Comparison of ENCODE assay signal across 11 cellular contexts in the genomic region with DNA sequence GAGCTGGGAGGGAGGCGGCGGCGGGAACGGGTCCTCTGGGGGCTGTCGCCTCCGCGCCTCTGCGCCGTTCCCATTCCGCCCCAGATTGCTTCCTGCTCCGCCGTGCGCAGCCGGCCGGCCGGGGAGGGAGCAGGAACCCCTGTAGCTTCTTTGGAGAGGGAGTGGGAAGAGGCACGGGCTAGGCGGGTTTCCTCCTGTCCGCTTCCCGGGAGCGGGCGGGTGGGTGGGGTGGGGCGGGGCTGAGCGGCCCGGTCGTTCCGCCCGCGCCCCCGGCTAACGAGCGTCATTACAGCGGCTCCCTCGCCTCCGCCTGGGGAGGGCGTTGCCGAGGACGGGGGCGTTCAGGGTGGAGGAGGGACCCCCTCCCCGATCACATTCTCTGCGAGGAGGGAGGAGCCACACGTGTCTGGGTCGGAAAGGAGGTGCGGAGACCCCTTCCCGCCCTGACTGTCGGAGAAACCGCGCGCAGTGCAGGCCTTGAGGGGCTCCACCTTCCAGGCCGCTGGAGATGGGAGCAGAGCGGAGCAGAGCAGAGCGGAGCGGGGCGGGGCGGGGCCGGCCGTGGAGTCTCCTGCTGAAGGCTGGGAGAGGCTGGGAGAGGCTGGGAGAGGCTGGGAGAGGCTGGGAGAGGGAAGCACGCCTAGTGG. TPM values are rescaled to one million over a fixed set of nuclear protein-coding genes. Genes with fewer than 3 reads are reported as not detected.
DNase-seq lines count a peak whose midpoint lies in the region; FAIRE-seq and TF ChIP-seq lines count a peak whose summit lies in the region.
"Had no signal": no experiment of that assay in that cellular context is flagged by ENCODE, and none has a peak within 500 bp of the region (broad histone marks: within the 10 kb centered on the region; RNA-seq: fewer than 3 reads in every experiment).

No MANE protein-coding gene starts in this region.

- intact Hi-C loops in kidney (cut with DNase I) (no loop called here), spleen (cut with DNase I; ENCODE audit: low total_unique reads) (loop anchor here (5.0 to 10.0 kb wide), 2 partner anchors 46 to 179 kb away; no protein-coding TSS in a partner anchor)

- 73 to 90% (median 79%) methylated on average over 28 to 58 of the region's 58 CpGs for WGBS in spleen, 5 donors

- H3K4me1 ChIP-seq in HUES48 (ENCODE audit: control insufficient read depth, insufficient read depth, low read length) (peaks cover 10% of the 10 kb centered on the region; the same call in 1 of the 2 replicates), kidney (ENCODE audit: control insufficient read depth in 1 of 2, insufficient read depth in 1 of 2, low read depth in 1 of 2, low read length in 2 of 2) (peaks cover 0 to 5% of the 10 kb centered on the region in 2 donors), spleen (peaks cover 0 to 10% (median 3%) of the 10 kb centered on the region in 6 donors)

- TF ChIP-seq CTCF in kidney (IDR thresholded peaks at IDR 0.05; ENCODE audit: borderline replicate concordance, extremely low read depth, insufficient read depth) (no peak), spleen (IDR thresholded peaks at IDR 0.05 in 8 of 11, conservative IDR thresholded peaks at IDR 0.05 in 3 of 11) (no peak)

- H3K27me3 ChIP-seq in HUES48 (ENCODE audit: control insufficient read depth, insufficient read depth, low read length) (peaks cover 18% of the 10 kb centered on the region), spleen (replicated peaks in 1 of 7) (no peaks in the 10 kb centered on the region)

- no peak for TF ChIP-seq POLR2A in spleen (IDR thresholded peaks at IDR 0.05)

- H3K9me3 ChIP-seq in HUES48 (ENCODE audit: control insufficient read depth, insufficient read depth, low read length) (no peaks in the 10 kb centered on the region), kidney (ENCODE audit: control insufficient read depth in 1 of 2, low read length in 2 of 2) (no peaks in the 10 kb centered on the region), spleen (no peaks in the 10 kb centered on the region)

- DNase-seq in ecto neural progenitor cell (ENCODE audit: low spot score) (peak; percentile 85), kidney (no peak), spleen (no peak), SK-N-DZ (ENCODE audit: low spot score) (no peak), GDM1 (lab: John Stamatoyannopoulos, UW) (no peak), SKM-1 (lab: John Stamatoyannopoulos, UW; ENCODE audit: unreplicated experiment) (no peak), NCI-H187 treated with DMSO at 0.1 percent for 48 hours (lab: John Stamatoyannopoulos, UW) (no peak)
- DNase-seq: activated CD4-positive, alpha-beta T cell treated with anti-CD3 and anti-CD28 coated beads, Interleukin-2, amount 10 ng/mL, durations not matched to agents 24 days and 14 days had no signal

- H3K9ac ChIP-seq in HUES48 (ENCODE audit: low read depth, low read length) (no peak overlapping the region; the same call in 1 of the 2 replicates), kidney (ENCODE audit: low read length in 2 of 2) (no peak overlapping the region)

- FAIRE-seq in kidney (lab: Jason Lieb, UNC): no peak

- H3K27ac ChIP-seq in HUES48 (ENCODE audit: low read depth, low read length) (peak overlapping the region; percentile 81), kidney (ENCODE audit: low read depth in 2 of 2, low read length in 2 of 2) (no peak overlapping the region), spleen (no peak overlapping the region)

- H3K36me3 ChIP-seq in HUES48 (ENCODE audit: control insufficient read depth, insufficient read depth, low read length) (peaks cover 31% of the 10 kb centered on the region), kidney (ENCODE audit: control insufficient read depth in 1 of 2, insufficient read depth in 2 of 2, low read length in 2 of 2) (peaks cover 13 to 23% of the 10 kb centered on the region in 2 donors), spleen (peaks cover 0 to 94% (median 39%) of the 10 kb centered on the region in 6 donors)

- H3K4me3 ChIP-seq in HUES48 (ENCODE audit: low read depth, low read length) (peak overlapping the region; percentile 75), kidney (ENCODE audit: low read length in 2 of 2) (peak overlapping the region; percentile 12 to 46), spleen (peak overlapping the region in 5 of 8 donors; percentile 6 to 39 (median 22))

RNA-seq across cellular contexts. Expression of a gene that starts 39.7 kb away (rescaled TPM):
- total RNA-seq in kidney: 64.4 TPM
- 35.8 TPM for polyA plus RNA-seq in kidney (ENCODE audit: insufficient read depth, low read depth, low replicate concordance)
- total RNA-seq in spleen: 10 to 100 TPM; 43.2 to 94.4 (median 73.0) TPM
- 10 to 100 TPM; 21.8 to 79.1 (median 51.2) TPM for polyA plus RNA-seq in spleen
- 80.0 and 92.9 TPM in 2 replicates for polyA plus RNA-seq in SK-N-DZ (2014; cell fraction: cytosol; rRNA removed)
- 195 and 220 TPM in 2 replicates for polyA plus RNA-seq in SK-N-DZ (2014; cell fraction: nucleus; rRNA removed)

RNA-seq across cellular contexts. Expression of a gene that starts 41.5 kb away (rescaled TPM):
- total RNA-seq in kidney: not detected
- polyA plus RNA-seq in kidney (ENCODE audit: insufficient read depth, low read depth, low replicate concordance): not detected
- total RNA-seq in spleen: not detected
- not detected for polyA plus RNA-seq in spleen
- not detected in 2 replicates for polyA plus RNA-seq in SK-N-DZ (2014; cell fraction: cytosol; rRNA removed)
- polyA plus RNA-seq in SK-N-DZ (2014; cell fraction: nucleus; rRNA removed): not detected in 2 replicates
- total RNA-seq: activated CD4-positive, alpha-beta T cell treated with anti-CD3 and anti-CD28 coated beads, Interleukin-2, amount 10 ng/mL, durations not matched to agents 24 days and 14 days; Daoy; temporal lobe had no signal

RNA-seq across cellular contexts. Expression of a gene that starts 42.7 kb away (rescaled TPM):
- 36.9 TPM for total RNA-seq in kidney
- 79.9 TPM for polyA plus RNA-seq in kidney (ENCODE audit: insufficient read depth, low read depth, low replicate concordance)
- total RNA-seq in spleen: 10 to 100 TPM; 27.1 to 47.8 (median 38.2) TPM
- polyA plus RNA-seq in spleen: 10 to 100 TPM; 43.0 to 73.4 (median 45.9) TPM
- 52.2 and 58.3 TPM in 2 replicates for polyA plus RNA-seq in SK-N-DZ (2014; cell fraction: cytosol; rRNA removed)
- polyA plus RNA-seq in SK-N-DZ (2014; cell fraction: nucleus; rRNA removed): 59.4 and 92.4 TPM in 2 replicates

RNA-seq across cellular contexts. Expression of a gene that starts 45.3 kb away (rescaled TPM):
- total RNA-seq in kidney: 71.2 TPM
- 116 TPM for polyA plus RNA-seq in kidney (ENCODE audit: insufficient read depth, low read depth, low replicate concordance)
- 100 to 1,000 TPM in 1 of 7 donors, 10 to 100 TPM in 6; 72.9 to 102 (median 77.6) TPM for total RNA-seq in spleen
- polyA plus RNA-seq in spleen: 100 to 1,000 TPM in 2 of 3 donors, 10 to 100 TPM in 1; 83.9 to 183 (median 136) TPM
- 55.5 and 82.6 TPM in 2 replicates for polyA plus RNA-seq in SK-N-DZ (2014; cell fraction: cytosol; rRNA removed)
- polyA plus RNA-seq in SK-N-DZ (2014; cell fraction: nucleus; rRNA removed): 652 and 657 TPM in 2 replicates

Comparison
In these comparisons a context has a peak if more than half of its experiments do, and no peak if none do; other contexts are left out.
1. H3K4me3 ChIP-seq: peak in every context shown above with its lines; median percentile 75 in HUES48; 29 in kidney; 22 in spleen.